26 cellular contexts compared by ENCODE assay signal in genomic region chr2:96934831-96935545, GRCh38. TPM values are rescaled to one million over a fixed set of nuclear protein-coding genes. Genes with fewer than 3 reads are reported as not detected.
DNase-seq lines count a peak whose midpoint lies in the region; TF ChIP-seq lines count a peak whose summit lies in the region.
"Had no signal": no experiment of that assay in that cellular context is flagged by ENCODE, and none has a peak within 500 bp of the region (broad histone marks: within the 10 kb centered on the region; RNA-seq: fewer than 3 reads in every experiment).

No MANE protein-coding gene starts in this region.

- peak overlapping the region; percentile 62 for H3K27ac ChIP-seq in angular gyrus (ENCODE audit: low read depth, low read length)
- no peak overlapping the region for H3K27ac ChIP-seq in neuronal stem cell (replicated peaks; ENCODE audit: low read length)
- no peak overlapping the region for H3K27ac ChIP-seq in PC-9
- H3K27ac ChIP-seq: ascending aorta had no signal

- H3K36me3 ChIP-seq in neuronal stem cell (replicated peaks in 1 of 2; ENCODE audit: control insufficient read depth in 2 of 2, insufficient read depth in 2 of 2, low read length in 2 of 2), result no peaks in the 10 kb centered on the region
- no peaks in the 10 kb centered on the region for H3K36me3 ChIP-seq in PC-9 (ENCODE audit: low read depth)
- H3K36me3 ChIP-seq: ascending aorta, WERI-Rb-1 had no signal

- intact Hi-C loops in PC-9 (cut with micrococcal nuclease; ENCODE audit: unreplicated experiment), result loop anchor here (5.0 kb wide), 1 partner anchor 38 kb away; no protein-coding TSS in a partner anchor

- peak overlapping the region; percentile 8 for H3K18ac ChIP-seq in neuronal stem cell (ENCODE audit: low read length)

- no peak overlapping the region for H4K8ac ChIP-seq in neuronal stem cell (ENCODE audit: low read depth, low read length)

- H3K79me2 ChIP-seq in PC-9 (ENCODE audit: low read depth), result no peaks in the 10 kb centered on the region

- no peak overlapping the region for H3K9ac ChIP-seq in neuronal stem cell (ENCODE audit: low read depth, low read length, poor library complexity)

- no peak overlapping the region for H3K4me2 ChIP-seq in neuronal stem cell (ENCODE audit: insufficient read depth, low read length, poor library complexity, severe bottlenecking)
- H3K4me2 ChIP-seq in PC-9, result no peak overlapping the region

- peak overlapping the region; percentile 22 for H3K14ac ChIP-seq in neuronal stem cell (ENCODE audit: low read length)

- no peak overlapping the region for H2BK5ac ChIP-seq in neuronal stem cell (ENCODE audit: low read length)

- DNase-seq in NCI-H2171 treated with DMSO at 0.1 percent for 48 hours (lab: John Stamatoyannopoulos, UW), result peak; percentile 47
- DNase-seq in NCI-H2171 (lab: John Stamatoyannopoulos, UW), result no peak
- DNase-seq in NCI-H2029 treated with DMSO at 0.1 percent for 48 hours (lab: John Stamatoyannopoulos, UW), result peak; percentile 37
- DNase-seq in neuronal stem cell (ENCODE audit: low spot score), result no peak
- no peak for DNase-seq in PC-9
- no peak for DNase-seq in glomerular visceral epithelial cell (ENCODE audit: extremely low spot score)
- no peak for DNase-seq in NCI-H1694 (lab: John Stamatoyannopoulos, UW)
- DNase-seq: activated CD4-positive, alpha-beta T cell treated with anti-CD3 and anti-CD28 coated beads, Interleukin-2, amount 50 U/mL, for 1 hour; AML-193; CD8-positive, alpha-beta T cell; central memory CD4-positive, alpha-beta T cell; DND-41; glutamatergic neuron; H7; kidney glomerular epithelial cell; mammary epithelial cell; NCI-H1930; NCI-H748 treated with DMSO at 0.1 percent for 48 hours; stimulated activated CD4-positive, alpha-beta T cell treated with anti-CD3 and anti-CD28 coated beads, Interleukin-1b, Interleukin-23, amount 100 ng/mL, for 48 hours; T-helper 9 cell; WERI-Rb-1 had no signal

- H4K20me1 ChIP-seq in PC-9 (ENCODE audit: insufficient read depth), result no peaks in the 10 kb centered on the region

- H2AFZ ChIP-seq in neuronal stem cell (ENCODE audit: low read length) (no peak overlapping the region), PC-9 (no peak overlapping the region)

- no peak overlapping the region for H3K23ac ChIP-seq in neuronal stem cell (ENCODE audit: low read depth, low read length, poor library complexity)

- H4K91ac ChIP-seq in neuronal stem cell (ENCODE audit: low read depth, low read length, poor library complexity), result no peak overlapping the region

- no TSS peak for BruUV-seq in PC-9 (replicated peaks; lab: Mats Ljungman, UMichigan)

- TF ChIP-seq CTCF in PC-9 (conservative IDR thresholded peaks at IDR 0.05), result no peak

- CTCF ChIA-PET in PC-9 (lab: Charles Lee), result no interaction called here

- H3K4me1 ChIP-seq in neuronal stem cell (ENCODE audit: control insufficient read depth in 2 of 2, insufficient read depth in 1 of 2, low read depth in 1 of 2, low read length in 2 of 2) (peaks cover 0 to 11% of the 10 kb centered on the region in 2 donors), PC-9 (replicated peaks; ENCODE audit: insufficient read depth) (peaks cover 6% of the 10 kb centered on the region; the same call in 1 of the 2 replicates)
- H3K4me1 ChIP-seq: ascending aorta had no signal

- H3K79me1 ChIP-seq in neuronal stem cell (ENCODE audit: low read depth, low read length), result peaks cover 3% of the 10 kb centered on the region

- H2BK120ac ChIP-seq in neuronal stem cell (ENCODE audit: low read depth, low read length), result no peak overlapping the region

- H3F3A ChIP-seq in PC-9 (ENCODE audit: insufficient read depth, low read depth), result no peaks in the 10 kb centered on the region

- no peak overlapping the region for H3K4me3 ChIP-seq in neuronal stem cell (ENCODE audit: low read length in 2 of 2)
- no peak overlapping the region for H3K4me3 ChIP-seq in PC-9
- H3K4me3 ChIP-seq: ascending aorta, GM12878 had no signal

- H3K4ac ChIP-seq in neuronal stem cell (ENCODE audit: low read length), result no peak overlapping the region

- H3K9me3 ChIP-seq in neuronal stem cell (replicated peaks in 1 of 2; ENCODE audit: control insufficient read depth in 2 of 2, insufficient read depth in 1 of 2, low read depth in 1 of 2, low read length in 2 of 2) (no peaks in the 10 kb centered on the region), PC-9 (ENCODE audit: insufficient read depth, low read depth) (no peaks in the 10 kb centered on the region)
- H3K9me3 ChIP-seq: ascending aorta had no signal

- no peaks in the 10 kb centered on the region for H3K9me2 ChIP-seq in PC-9 (ENCODE audit: insufficient read depth)

- H2BK12ac ChIP-seq in neuronal stem cell (ENCODE audit: low read length), result no peak overlapping the region

- WGBS in neuronal stem cell (ENCODE audit: extremely low coverage in 2 of 2, insufficient read length in 2 of 2, insufficient replicate concordance in 1 of 2), 2 donors, result no CpG with 5 or more reads among the region's 13 CpGs

- no peak overlapping the region for H2AK5ac ChIP-seq in neuronal stem cell (ENCODE audit: low read depth, low read length)

- POLR2A ChIA-PET in PC-9 (lab: Charles Lee; ENCODE audit: unreplicated experiment), result interaction anchor here (0.5 kb wide), 1 partner anchor 41 kb away, joined by 10 read pairs; no protein-coding TSS in a partner anchor

- H2BK15ac ChIP-seq in neuronal stem cell (ENCODE audit: low read length), result peak overlapping the region; percentile 59

- H3K27me3 ChIP-seq in neuronal stem cell (ENCODE audit: control insufficient read depth in 3 of 3, insufficient read depth in 3 of 3, low read depth in 1 of 3, low read length in 3 of 3), result peaks cover 0 to 26% (median 1%) of the 10 kb centered on the region in 3 experiments
- H3K27me3 ChIP-seq in PC-9 (ENCODE audit: insufficient read depth, low read depth), result no peaks in the 10 kb centered on the region
- H3K27me3 ChIP-seq: ascending aorta had no signal

RNA-seq across cellular contexts. Expression of gene FAM178B, which starts 51.4 kb away (rescaled TPM):
- 1.0 TPM for polyA plus RNA-seq in neuronal stem cell (2013, experiment 1 of 2)
- 1.0 TPM for polyA plus RNA-seq in neuronal stem cell (2013, experiment 2 of 2)
- 1.8 and 3.5 TPM in 2 replicates for total RNA-seq in PC-9 (2021)
- total RNA-seq: A172, ascending aorta, GM12878, pulmonary artery endothelial cell had no signal
- polyA plus RNA-seq: mammary epithelial cell had no signal

Comparison
In these comparisons a context has a peak if more than half of its experiments do, and no peak if none do; other contexts are left out.
1. DNase-seq: peak in NCI-H2171 treated with DMSO at 0.1 percent for 48 hours (single experiment) and NCI-H2029 treated with DMSO at 0.1 percent for 48 hours (single experiment); none in NCI-H2171 (single experiment), neuronal stem cell (single experiment), PC-9 (0 of 2), glomerular visceral epithelial cell (single experiment) and NCI-H1694 (single experiment).